ENCODE assay signal across 25 cellular contexts in genomic region chr6:3328796-3329195, GRCh38.
DNase-seq lines count a peak whose midpoint lies in the region; ATAC-seq, FAIRE-seq and TF ChIP-seq lines count a peak whose summit lies in the region.
"Had no signal": no experiment of that assay in that cellular context is flagged by ENCODE, and none has a peak within 500 bp of the region (broad histone marks: within the 10 kb centered on the region; RNA-seq: fewer than 3 reads in every experiment).

No MANE protein-coding gene starts in this region.

- H3K9me3 Mint-ChIP-seq in astrocyte (ENCODE audit: unreplicated experiment), result no peaks in the 10 kb centered on the region
- no peaks in the 10 kb centered on the region for H3K9me3 Mint-ChIP-seq in T-helper 2 cell treated with Interferon-gamma antibody and Interleukin-4, amounts not matched to agents 5 μg/mL and 100 μg/mL, for 36 hours
- H3K9me3 Mint-ChIP-seq: activated naive CD4-positive, alpha-beta T cell treated with anti-CD3 and anti-CD28 coated beads, Interleukin-2, amount 10 ng/mL, durations not matched to agents 7 days and 5 days; activated T-cell treated with anti-CD3 and anti-CD28 coated beads, Interleukin-2, amount 50 U/mL, for 72 hours; nephron progenitor cell; T-cell had no signal

- no peaks in the 10 kb centered on the region for H3K27me3 Mint-ChIP-seq in astrocyte (ENCODE audit: low read depth, unreplicated experiment)
- peaks cover 22% of the 10 kb centered on the region for H3K27me3 Mint-ChIP-seq in T-helper 2 cell treated with Interferon-gamma antibody and Interleukin-4, amounts not matched to agents 5 μg/mL and 100 μg/mL, for 36 hours (ENCODE audit: low read depth)

- no peak overlapping the region for H3K4me3 Mint-ChIP-seq in astrocyte (ENCODE audit: unreplicated experiment)
- H3K4me3 Mint-ChIP-seq in T-helper 2 cell treated with Interferon-gamma antibody and Interleukin-4, amounts not matched to agents 5 μg/mL and 100 μg/mL, for 36 hours, result no peak overlapping the region
- H3K4me3 Mint-ChIP-seq: activated naive CD4-positive, alpha-beta T cell treated with anti-CD3 and anti-CD28 coated beads, Interleukin-2, amount 10 ng/mL, durations not matched to agents 7 days and 5 days; activated T-cell treated with anti-CD3 and anti-CD28 coated beads, Interleukin-2, amount 50 U/mL, for 72 hours; nephron progenitor cell; T-cell had no signal

- H3K36me3 ChIP-seq in astrocyte (ENCODE audit: insufficient read depth, low read length) (no peaks in the 10 kb centered on the region), gastroesophageal sphincter (no peaks in the 10 kb centered on the region), skeletal muscle satellite cell (ENCODE audit: insufficient read depth, low read length) (no peaks in the 10 kb centered on the region), H7 (replicated peaks; ENCODE audit: control insufficient read depth, insufficient read depth, low read length) (no peaks in the 10 kb centered on the region)
- H3K36me3 ChIP-seq: left lung had no signal

- H3K4me3 ChIP-seq in astrocyte (ENCODE audit: insufficient read depth, low read depth, low read length) (no peak overlapping the region), gastroesophageal sphincter (no peak overlapping the region), skeletal muscle satellite cell (ENCODE audit: low read length) (no peak overlapping the region), H7 (ENCODE audit: insufficient read depth, low read depth, low read length) (no peak overlapping the region)
- H3K4me3 ChIP-seq: left lung, mucosa of descending colon had no signal

- ATAC-seq in gastroesophageal sphincter, result peak; percentile 13
- ATAC-seq: activated T-cell treated with anti-CD3 and anti-CD28 coated beads, Interleukin-2, amount 50 U/mL, for 72 hours; left lung; T-cell had no signal

- no peak for FAIRE-seq in astrocyte (lab: Jason Lieb, UNC)
- FAIRE-seq: HTR-8/SVneo had no signal

- H3K4me2 ChIP-seq in astrocyte (ENCODE audit: low read length), result peak overlapping the region; percentile 66
- H3K4me2 ChIP-seq in skeletal muscle satellite cell (ENCODE audit: low read length), result peak overlapping the region; percentile 44

- H3K27ac Mint-ChIP-seq in astrocyte (ENCODE audit: unreplicated experiment), result no peak overlapping the region
- H3K27ac Mint-ChIP-seq in T-helper 2 cell treated with Interferon-gamma antibody and Interleukin-4, amounts not matched to agents 5 μg/mL and 100 μg/mL, for 36 hours, result no peak overlapping the region
- H3K27ac Mint-ChIP-seq: activated naive CD4-positive, alpha-beta T cell treated with anti-CD3 and anti-CD28 coated beads, Interleukin-2, amount 10 ng/mL, durations not matched to agents 7 days and 5 days; activated T-cell treated with anti-CD3 and anti-CD28 coated beads, Interleukin-2, amount 50 U/mL, for 72 hours; nephron progenitor cell; progenitor cell of endocrine pancreas; T-cell had no signal

- H3K79me2 ChIP-seq in astrocyte (ENCODE audit: insufficient read depth, low read length), result no peaks in the 10 kb centered on the region

- TF ChIP-seq POLR2A in gastroesophageal sphincter (IDR thresholded peaks at IDR 0.05), result no peak

- no peak for TF ChIP-seq EP300 in gastroesophageal sphincter (IDR thresholded peaks at IDR 0.05)

- H2AFZ ChIP-seq in astrocyte (ENCODE audit: low read depth, low read length), result peak overlapping the region; percentile 24

- H3K4me1 ChIP-seq in astrocyte (ENCODE audit: insufficient read depth, low read length) (peaks cover 48% of the 10 kb centered on the region), gastroesophageal sphincter (peaks cover 0 to 78% (median 30%) of the 10 kb centered on the region in 3 donors), skeletal muscle satellite cell (ENCODE audit: control insufficient read depth, insufficient read depth, low read length) (peaks cover 33% of the 10 kb centered on the region)

- DNase-seq in astrocyte (ENCODE audit: low read depth), result no peak
- peak; percentile 35 for DNase-seq in midbrain (lab: John Stamatoyannopoulos, UW)
- no peak for DNase-seq in 8988T
- DNase-seq in H7, result no peak
- DNase-seq in NCI-H2107 treated with DMSO at 0.1 percent for 48 hours (lab: John Stamatoyannopoulos, UW; ENCODE audit: unreplicated experiment), result no peak
- DNase-seq in T-helper 2 cell treated with Interferon-gamma antibody and Interleukin-4, amounts not matched to agents 5 μg/mL and 100 μg/mL, for 36 hours (ENCODE audit: low spot score), result no peak
- DNase-seq: activated naive CD4-positive, alpha-beta T cell treated with anti-CD3 and anti-CD28 coated beads, Interleukin-2, amount 10 ng/mL, durations not matched to agents 7 days and 5 days; activated T-cell treated with anti-CD3 and anti-CD28 coated beads, Interleukin-2, amount 50 U/mL, for 72 hours; Calu3; EL; left lung; mucosa of descending colon; NCI-H1048; NCI-H187 treated with DMSO at 0.1 percent for 48 hours; NCI-H2227 treated with DMSO at 0.1 percent for 48 hours; NCI-H748 treated with DMSO at 0.1 percent for 48 hours; nephron progenitor cell; SHP77; stimulated activated CD4-positive, alpha-beta T cell treated with anti-CD3 and anti-CD28 coated beads, Interleukin-4, amount 100 ng/mL, for 1 hour; stimulated activated naive CD4-positive, alpha-beta T cell treated with Interleukin-2 at 50 U/mL for 16 hours; T-cell had no signal

- 71 to 77% methylated on average over 3 to 5 of the region's 10 CpGs for whole genome bisulfite sequencing in gastroesophageal sphincter (ENCODE audit: low coverage in 1 of 2), 2 donors

- peak overlapping the region; percentile 67 for H3K9ac ChIP-seq in astrocyte (ENCODE audit: low read length)
- no peak overlapping the region for H3K9ac ChIP-seq in skeletal muscle satellite cell (ENCODE audit: low read depth, low read length)

- H3K36me3 Mint-ChIP-seq in astrocyte (ENCODE audit: low read depth, unreplicated experiment), result no peaks in the 10 kb centered on the region
- H3K36me3 Mint-ChIP-seq in T-helper 2 cell treated with Interferon-gamma antibody and Interleukin-4, amounts not matched to agents 5 μg/mL and 100 μg/mL, for 36 hours (ENCODE audit: low read depth), result no peaks in the 10 kb centered on the region
- H3K36me3 Mint-ChIP-seq: activated naive CD4-positive, alpha-beta T cell treated with anti-CD3 and anti-CD28 coated beads, Interleukin-2, amount 10 ng/mL, durations not matched to agents 7 days and 5 days; T-cell had no signal

- H3K9me3 ChIP-seq in astrocyte (ENCODE audit: insufficient read depth, low read depth, low read length) (no peaks in the 10 kb centered on the region), gastroesophageal sphincter (no peaks in the 10 kb centered on the region), skeletal muscle satellite cell (replicated peaks; ENCODE audit: low read length) (no peaks in the 10 kb centered on the region)
- H3K9me3 ChIP-seq: left lung, mucosa of descending colon had no signal

- peaks cover 18% of the 10 kb centered on the region for H3K4me1 Mint-ChIP-seq in astrocyte (ENCODE audit: low read depth, unreplicated experiment)
- H3K4me1 Mint-ChIP-seq in T-helper 2 cell treated with Interferon-gamma antibody and Interleukin-4, amounts not matched to agents 5 μg/mL and 100 μg/mL, for 36 hours (ENCODE audit: low read depth), result no peaks in the 10 kb centered on the region
- H3K4me1 Mint-ChIP-seq: activated naive CD4-positive, alpha-beta T cell treated with anti-CD3 and anti-CD28 coated beads, Interleukin-2, amount 10 ng/mL, durations not matched to agents 7 days and 5 days had no signal

- TF ChIP-seq CTCF in astrocyte (IDR thresholded peaks at IDR 0.05; ENCODE audit: insufficient read depth, low read depth, low read length) (no peak), gastroesophageal sphincter (IDR thresholded peaks at IDR 0.05) (no peak)

- no peaks in the 10 kb centered on the region for H3K27me3 ChIP-seq in astrocyte (ENCODE audit: insufficient read depth, low read length)
- H3K27me3 ChIP-seq in gastroesophageal sphincter, result no peaks in the 10 kb centered on the region
- H3K27me3 ChIP-seq in skeletal muscle satellite cell (ENCODE audit: control insufficient read depth, insufficient read depth, low read length), result peaks cover 3% of the 10 kb centered on the region
- no peaks in the 10 kb centered on the region for H3K27me3 ChIP-seq in H7 (ENCODE audit: control insufficient read depth, insufficient read depth, low read length)
- H3K27me3 ChIP-seq: left lung had no signal

- H3K27ac ChIP-seq in astrocyte (ENCODE audit: low read depth, low read length) (peak overlapping the region; percentile 71), gastroesophageal sphincter (peak overlapping the region in 3 of 4 donors; percentile 76 to 81 (median 79))
- H3K27ac ChIP-seq: left lung had no signal

- no peaks in the 10 kb centered on the region for H4K20me1 ChIP-seq in astrocyte (ENCODE audit: insufficient read depth, low read length)
